8 cellular contexts compared by ENCODE assay signal in genomic region chr17:32558997-32559650, GRCh38.
DNase-seq lines count a peak whose midpoint lies in the region; ATAC-seq, FAIRE-seq and TF ChIP-seq lines count a peak whose summit lies in the region.

No MANE protein-coding gene starts in this region.

- ATAC-seq in GM21423 (IDR thresholded peaks at IDR 0.05; ENCODE audit: unreplicated experiment) (peak; percentile 71), HG03457 (IDR thresholded peaks at IDR 0.05; ENCODE audit: unreplicated experiment) (peak; percentile 82)

- no peak overlapping the region for H3K4me3 ChIP-seq in epithelial cell of esophagus (ENCODE audit: low read length)

- peak; percentile 99 for FAIRE-seq in GM18507 (lab: Jason Lieb, UNC)

- in situ Hi-C loops in G401 (cut with HindIII; ENCODE audit: low sequenced_read_pairs): no loop called here

- no peak for TF ChIP-seq CTCF in epithelial cell of esophagus (IDR thresholded peaks at IDR 0.05; ENCODE audit: insufficient read depth, low read depth, low read length, missing control alignments)

- DNase-seq in GM18507 (ENCODE audit: extremely low spot score, insufficient read length, low read depth): peak; percentile 72
- DNase-seq in epithelial cell of esophagus (ENCODE audit: low read depth): peak; percentile 55
- no peak for DNase-seq in G401 (ENCODE audit: low spot score)
- DNase-seq in glomerular visceral epithelial cell (ENCODE audit: extremely low spot score): no peak
- no peak for DNase-seq in NK-92 treated with Interleukin-12 subunit alpha and Interleukin-12 subunit beta, amount 100 ng/mL, for 24 hours (lab: John Stamatoyannopoulos, UW)
- no peak for DNase-seq in NCI-H1417 treated with DMSO at 0.1 percent for 48 hours (lab: John Stamatoyannopoulos, UW)

Comparison
In these comparisons a context has a peak if more than half of its experiments do, and no peak if none do; other contexts are left out.
1. DNase-seq: peak in GM18507 (single experiment) and epithelial cell of esophagus (single experiment); none in G401 (single experiment), glomerular visceral epithelial cell (single experiment), NK-92 treated with Interleukin-12 subunit alpha and Interleukin-12 subunit beta, amount 100 ng/mL, for 24 hours (single experiment) and NCI-H1417 treated with DMSO at 0.1 percent for 48 hours (single experiment).